ENCODE assay signal across 13 cellular contexts in genomic region chr12:101086490-101086889, GRCh38.
DNase-seq lines count a peak whose midpoint lies in the region; ATAC-seq and TF ChIP-seq lines count a peak whose summit lies in the region.
"Had no signal": no experiment of that assay in that cellular context is flagged by ENCODE, and none has a peak within 500 bp of the region (broad histone marks: within the 10 kb centered on the region; RNA-seq: fewer than 3 reads in every experiment).

No MANE protein-coding gene starts in this region.

- no peak overlapping the region for H3K23ac ChIP-seq in mesendoderm (ENCODE audit: low read length)

- no peak overlapping the region for H3K18ac ChIP-seq in mesendoderm (ENCODE audit: low read length)

- no peak for ATAC-seq in activated T-helper 17 cell treated with anti-CD3 and anti-CD28 coated beads, Interleukin-2, amount 50 U/mL, for 72 hours (replicated peaks)
- no peak for ATAC-seq in HG03175 (IDR thresholded peaks at IDR 0.05; ENCODE audit: unreplicated experiment)

- H2AK5ac ChIP-seq in mesendoderm (ENCODE audit: low read length): no peak overlapping the region

- no peak overlapping the region for H3K27ac Mint-ChIP-seq in MCF 10A (ENCODE audit: low read depth, unreplicated experiment)
- H3K27ac Mint-ChIP-seq in activated T-helper 17 cell treated with anti-CD3 and anti-CD28 coated beads, Interleukin-2, amount 50 U/mL, for 72 hours: no peak overlapping the region
- H3K27ac Mint-ChIP-seq: CD4-positive, CD25-positive, alpha-beta regulatory T cell; mesothelial cell of epicardium had no signal

- H3K4me1 ChIP-seq in mesendoderm (ENCODE audit: control insufficient read depth, low read depth, low read length): peaks cover 5% of the 10 kb centered on the region

- no peak overlapping the region for H4K5ac ChIP-seq in mesendoderm (ENCODE audit: low read length)

- BruUV-seq in MCF 10A (replicated peaks; lab: Mats Ljungman, UMichigan): no TSS peak

- H3K27ac ChIP-seq in mesendoderm (ENCODE audit: low read depth, low read length): no peak overlapping the region
- H3K27ac ChIP-seq: hepatocyte, PC-9 had no signal

- POLR2A ChIA-PET in MCF 10A (lab: Yijun Ruan, JAX): no interaction called here

- no peaks in the 10 kb centered on the region for H3K27me3 Mint-ChIP-seq in MCF 10A (ENCODE audit: insufficient read depth, unreplicated experiment)
- H3K27me3 Mint-ChIP-seq in activated T-helper 17 cell treated with anti-CD3 and anti-CD28 coated beads, Interleukin-2, amount 50 U/mL, for 72 hours: peaks cover 5% of the 10 kb centered on the region

- no peak overlapping the region for H3K4me3 Mint-ChIP-seq in MCF 10A (ENCODE audit: unreplicated experiment)
- no peak overlapping the region for H3K4me3 Mint-ChIP-seq in activated T-helper 17 cell treated with anti-CD3 and anti-CD28 coated beads, Interleukin-2, amount 50 U/mL, for 72 hours
- H3K4me3 Mint-ChIP-seq: CD4-positive, CD25-positive, alpha-beta regulatory T cell; mesothelial cell of epicardium had no signal

- H3K4ac ChIP-seq in mesendoderm (ENCODE audit: low read depth, low read length): no peak overlapping the region

- no peaks in the 10 kb centered on the region for H3K4me1 Mint-ChIP-seq in MCF 10A (ENCODE audit: insufficient read depth, unreplicated experiment)
- no peaks in the 10 kb centered on the region for H3K4me1 Mint-ChIP-seq in activated T-helper 17 cell treated with anti-CD3 and anti-CD28 coated beads, Interleukin-2, amount 50 U/mL, for 72 hours

- no peak overlapping the region for H2BK120ac ChIP-seq in mesendoderm (ENCODE audit: low read depth, low read length)

- H4K8ac ChIP-seq in mesendoderm (ENCODE audit: low read depth, low read length): no peak overlapping the region

- H3K4me3 ChIP-seq in mesendoderm (ENCODE audit: low read length): no peak overlapping the region
- H3K4me3 ChIP-seq: hepatocyte, PC-9 had no signal

- H3K9ac ChIP-seq in mesendoderm (ENCODE audit: low read length): no peak overlapping the region

- H3K36me3 Mint-ChIP-seq in MCF 10A (ENCODE audit: insufficient read depth, unreplicated experiment): no peaks in the 10 kb centered on the region
- H3K36me3 Mint-ChIP-seq in activated T-helper 17 cell treated with anti-CD3 and anti-CD28 coated beads, Interleukin-2, amount 50 U/mL, for 72 hours (ENCODE audit: low read depth): no peaks in the 10 kb centered on the region
- H3K36me3 Mint-ChIP-seq: CD4-positive, CD25-positive, alpha-beta regulatory T cell; mesothelial cell of epicardium had no signal

- WGBS in mesendoderm (ENCODE audit: extremely low coverage, insufficient coverage, low lambda C conversion rate): no CpG with 5 or more reads among the region's 9 CpGs

- no peak overlapping the region for H2BK15ac ChIP-seq in mesendoderm (replicated peaks; ENCODE audit: low read depth)

- H3K36me3 ChIP-seq in mesendoderm (ENCODE audit: control insufficient read depth, insufficient read depth, low read length): no peaks in the 10 kb centered on the region

- H3K79me1 ChIP-seq in mesendoderm (ENCODE audit: low read length): no peaks in the 10 kb centered on the region

- DNase-seq in EH (ENCODE audit: low read depth) (peak; percentile 89), NCI-H2029 treated with DMSO at 0.1 percent for 48 hours (lab: John Stamatoyannopoulos, UW) (peak; percentile 43), MCF 10A (ENCODE audit: unreplicated experiment) (peak; percentile 10), mesendoderm (peak; percentile 95), SIG-M5 (lab: John Stamatoyannopoulos, UW) (no peak)
- DNase-seq in stimulated activated naive CD4-positive, alpha-beta T cell treated with Interleukin-2 at 50 U/mL for 16 hours (lab: John Stamatoyannopoulos, UW): no peak
- DNase-seq: CD4-positive, CD25-positive, alpha-beta regulatory T cell; effector memory CD4-positive, alpha-beta T cell; PC-9 had no signal

- no peaks in the 10 kb centered on the region for H3K9me3 Mint-ChIP-seq in MCF 10A (ENCODE audit: unreplicated experiment)
- peaks cover 11% of the 10 kb centered on the region for H3K9me3 Mint-ChIP-seq in activated T-helper 17 cell treated with anti-CD3 and anti-CD28 coated beads, Interleukin-2, amount 50 U/mL, for 72 hours

- no peak overlapping the region for H3K4me2 ChIP-seq in mesendoderm (ENCODE audit: low read length)
- H3K4me2 ChIP-seq: hepatocyte, PC-9 had no signal

- no peaks in the 10 kb centered on the region for H3K27me3 ChIP-seq in mesendoderm (ENCODE audit: insufficient read depth, low read length, poor library complexity)
- H3K27me3 ChIP-seq: hepatocyte had no signal

- H3K56ac ChIP-seq in mesendoderm (ENCODE audit: low read length): no peak overlapping the region

- CTCF ChIA-PET in MCF 10A (lab: Yijun Ruan, JAX): interaction anchor here (0.6 kb wide), 1 partner anchor 77 kb away, joined by 3 read pairs; no protein-coding TSS in a partner anchor

- TF ChIP-seq CTCF in MCF 10A (IDR thresholded peaks at IDR 0.05; ENCODE audit: unreplicated experiment): no peak

- no peak overlapping the region for H2BK5ac ChIP-seq in mesendoderm (ENCODE audit: low read length)

- H3K79me2 ChIP-seq in mesendoderm (ENCODE audit: control insufficient read depth, insufficient read depth, low read length): no peaks in the 10 kb centered on the region
- H3K79me2 ChIP-seq: hepatocyte had no signal

- intact Hi-C loops in MCF 10A (cut with micrococcal nuclease): no loop called here

Comparison
In these comparisons a context has a peak if more than half of its experiments do, and no peak if none do; other contexts are left out.
1. DNase-seq: peak in EH (single experiment), NCI-H2029 treated with DMSO at 0.1 percent for 48 hours (single experiment), MCF 10A (single experiment) and mesendoderm (single experiment); none in SIG-M5 (single experiment) and stimulated activated naive CD4-positive, alpha-beta T cell treated with Interleukin-2 at 50 U/mL for 16 hours (single experiment).